20 cellular contexts compared by ENCODE assay signal in the genomic region with DNA sequence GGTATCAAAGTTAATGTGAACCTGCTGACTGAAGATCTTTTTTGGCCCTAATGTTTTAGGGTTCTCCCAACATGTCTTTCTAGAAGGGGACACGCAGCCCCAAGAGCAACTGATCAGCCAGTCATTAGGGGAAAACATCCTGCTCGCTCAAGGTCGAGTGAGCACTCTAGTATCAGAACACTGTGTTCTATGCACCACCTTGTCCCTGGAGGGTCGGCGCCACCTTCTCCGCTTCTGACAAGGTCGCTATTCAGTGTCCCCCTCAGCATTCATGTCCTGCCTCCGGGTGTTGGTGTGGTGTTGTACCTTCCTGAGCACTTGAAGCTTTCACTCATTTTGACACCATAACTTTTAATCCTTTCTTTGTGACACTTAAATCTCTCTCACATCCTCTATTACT.
"Had no signal": no experiment of that assay in that cellular context is flagged by ENCODE, and none has a peak within 500 bp of the region (broad histone marks: within the 10 kb centered on the region; RNA-seq: fewer than 3 reads in every experiment).

No MANE protein-coding gene starts in this region.

- H3K27me3 Mint-ChIP-seq: natural killer cell treated with Interleukin-12 subunit alpha and Interleukin-12 subunit beta and Interleukin-15 and Interleukin-18, amount 100 ng/mL, for 72 hours; stimulated activated naive CD8-positive, alpha-beta T cell treated with anti-CD3 and anti-CD28 coated beads, Interleukin-15, Interleukin-2, amounts not matched to agents 100 ng/mL and 50 ng/mL, for 24 hours had no signal

- H3K4me1 ChIP-seq: psoas muscle, sigmoid colon, tibial nerve, upper lobe of left lung, uterus had no signal

- H3K27ac Mint-ChIP-seq: memory B cell; mesothelial cell of epicardium; naive B cell; natural killer cell treated with Interleukin-12 subunit alpha and Interleukin-12 subunit beta and Interleukin-15 and Interleukin-18, amount 100 ng/mL, for 72 hours; stimulated activated naive B cell treated with anti-CD40 and anti-IgM and Interleukin-4, amounts not matched to agents 10 μg/mL and 1 μg/mL and 100 μg/mL, for 72 hours; stimulated activated naive CD8-positive, alpha-beta T cell treated with anti-CD3 and anti-CD28 coated beads, Interleukin-15, Interleukin-2, amounts not matched to agents 100 ng/mL and 50 ng/mL, for 24 hours had no signal

- H3K9me3 Mint-ChIP-seq: memory B cell; mesothelial cell of epicardium; naive B cell; stimulated activated naive B cell treated with anti-CD40 and anti-IgM and Interleukin-4, amounts not matched to agents 10 μg/mL and 1 μg/mL and 100 μg/mL, for 72 hours; stimulated activated naive CD8-positive, alpha-beta T cell treated with anti-CD3 and anti-CD28 coated beads, Interleukin-15, Interleukin-2, amounts not matched to agents 100 ng/mL and 50 ng/mL, for 24 hours had no signal

- H3K36me3 Mint-ChIP-seq: memory B cell; mesothelial cell of epicardium; naive B cell; natural killer cell treated with Interleukin-12 subunit alpha and Interleukin-12 subunit beta and Interleukin-15 and Interleukin-18, amount 100 ng/mL, for 72 hours; stimulated activated naive B cell treated with anti-CD40 and anti-IgM and Interleukin-4, amounts not matched to agents 10 μg/mL and 1 μg/mL and 100 μg/mL, for 72 hours had no signal

- H3K4me1 Mint-ChIP-seq: memory B cell; naive B cell; stimulated activated naive B cell treated with anti-CD40 and anti-IgM and Interleukin-4, amounts not matched to agents 10 μg/mL and 1 μg/mL and 100 μg/mL, for 72 hours had no signal

- ATAC-seq: left lobe of liver; mucosa of descending colon; natural killer cell treated with Interleukin-12 subunit alpha and Interleukin-12 subunit beta and Interleukin-15 and Interleukin-18, amount 100 ng/mL, for 72 hours; psoas muscle; right cardiac atrium; stimulated activated naive B cell treated with anti-CD40 and anti-IgM and Interleukin-4, amounts not matched to agents 10 μg/mL and 1 μg/mL and 100 μg/mL, for 72 hours had no signal

- H3K27ac ChIP-seq: dorsolateral prefrontal cortex, psoas muscle, sigmoid colon, thoracic aorta, tibial nerve, upper lobe of left lung, uterus had no signal

- H3K4me3 Mint-ChIP-seq: memory B cell; mesothelial cell of epicardium; naive B cell; natural killer cell treated with Interleukin-12 subunit alpha and Interleukin-12 subunit beta and Interleukin-15 and Interleukin-18, amount 100 ng/mL, for 72 hours; stimulated activated naive B cell treated with anti-CD40 and anti-IgM and Interleukin-4, amounts not matched to agents 10 μg/mL and 1 μg/mL and 100 μg/mL, for 72 hours; stimulated activated naive CD8-positive, alpha-beta T cell treated with anti-CD3 and anti-CD28 coated beads, Interleukin-15, Interleukin-2, amounts not matched to agents 100 ng/mL and 50 ng/mL, for 24 hours had no signal

- H3K36me3 ChIP-seq: sigmoid colon, thoracic aorta, tibial nerve, upper lobe of left lung, uterus had no signal

- H3K27me3 ChIP-seq: dorsolateral prefrontal cortex, sigmoid colon, tibial nerve, upper lobe of left lung, uterus had no signal

- H3K4me3 ChIP-seq: dorsolateral prefrontal cortex, lung, mucosa of descending colon, psoas muscle, sigmoid colon, thoracic aorta, tibial nerve, upper lobe of left lung, uterus had no signal

- DNase-seq: dorsolateral prefrontal cortex; effector CD4-positive, alpha-beta T cell; mucosa of descending colon; naive B cell; nucleus accumbens; psoas muscle; sigmoid colon; stimulated activated CD4-positive, alpha-beta T cell treated with anti-CD3 and anti-CD28 coated beads, Interleukin-4, amount 100 ng/mL, for 4 hours; stimulated activated naive B cell treated with anti-CD40 and anti-IgM and Interleukin-4, amounts not matched to agents 10 μg/mL and 1 μg/mL and 100 μg/mL, for 72 hours; upper lobe of left lung; uterus had no signal

- H3K9me3 ChIP-seq: mucosa of descending colon, psoas muscle, sigmoid colon, thoracic aorta, tibial nerve, upper lobe of left lung, uterus had no signal
